15 cellular contexts compared by ENCODE assay signal in the genomic region with DNA sequence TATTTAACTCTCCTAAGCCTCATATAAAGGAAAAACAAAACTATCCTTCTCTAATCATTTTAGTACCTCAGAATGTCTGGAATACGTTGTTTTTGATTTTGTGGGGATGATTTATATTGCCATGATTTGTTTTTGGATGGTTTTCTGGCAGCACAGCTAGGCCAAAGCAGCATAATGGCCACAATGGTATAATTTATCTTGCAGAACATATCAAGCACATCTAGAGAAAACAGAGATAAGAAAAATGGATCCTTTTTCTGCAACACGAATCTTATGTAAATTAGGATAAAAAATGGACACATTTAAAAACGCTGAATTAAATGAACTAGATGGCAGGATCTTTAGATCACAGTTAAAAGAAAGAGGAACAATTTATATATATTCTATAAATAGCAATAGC.
"Had no signal": no experiment of that assay in that cellular context is flagged by ENCODE, and none has a peak within 500 bp of the region (broad histone marks: within the 10 kb centered on the region; RNA-seq: fewer than 3 reads in every experiment).

No MANE protein-coding gene starts in this region.

- H3K27me3 ChIP-seq: vagina had no signal

- H3K27ac Mint-ChIP-seq: immature natural killer cell; naive thymus-derived CD4-positive, alpha-beta T cell had no signal

- H3K4me3 Mint-ChIP-seq: immature natural killer cell; naive thymus-derived CD4-positive, alpha-beta T cell; neural crest cell had no signal

- H3K4me1 Mint-ChIP-seq: immature natural killer cell; naive thymus-derived CD4-positive, alpha-beta T cell had no signal

- DNase-seq: effector memory CD4-positive, alpha-beta T cell; foreskin fibroblast; immature natural killer cell; left ventricle myocardium superior; mesendoderm; naive thymus-derived CD4-positive, alpha-beta T cell; posterior cingulate gyrus; stimulated activated CD4-positive, alpha-beta T cell treated with anti-CD3 and anti-CD28 coated beads, Interleukin-2, amount 100 ng/mL, for 48 hours; stimulated activated naive CD4-positive, alpha-beta T cell treated with Interleukin-2 at 50 U/mL for 16 hours had no signal

- H3K27me3 Mint-ChIP-seq: naive thymus-derived CD4-positive, alpha-beta T cell had no signal

- H3K4me3 ChIP-seq: lung, skin epidermis, vagina had no signal

- ATAC-seq: esophagus mucosa; left ventricle myocardium superior; naive thymus-derived CD4-positive, alpha-beta T cell; sciatic nerve had no signal

- H3K4me1 ChIP-seq: vagina had no signal

- H3K36me3 ChIP-seq: vagina had no signal

- H3K27ac ChIP-seq: skin epidermis, vagina had no signal

- H3K36me3 Mint-ChIP-seq: immature natural killer cell; naive thymus-derived CD4-positive, alpha-beta T cell had no signal
